ENCODE assay signal across 8 cellular contexts in the genomic region with DNA sequence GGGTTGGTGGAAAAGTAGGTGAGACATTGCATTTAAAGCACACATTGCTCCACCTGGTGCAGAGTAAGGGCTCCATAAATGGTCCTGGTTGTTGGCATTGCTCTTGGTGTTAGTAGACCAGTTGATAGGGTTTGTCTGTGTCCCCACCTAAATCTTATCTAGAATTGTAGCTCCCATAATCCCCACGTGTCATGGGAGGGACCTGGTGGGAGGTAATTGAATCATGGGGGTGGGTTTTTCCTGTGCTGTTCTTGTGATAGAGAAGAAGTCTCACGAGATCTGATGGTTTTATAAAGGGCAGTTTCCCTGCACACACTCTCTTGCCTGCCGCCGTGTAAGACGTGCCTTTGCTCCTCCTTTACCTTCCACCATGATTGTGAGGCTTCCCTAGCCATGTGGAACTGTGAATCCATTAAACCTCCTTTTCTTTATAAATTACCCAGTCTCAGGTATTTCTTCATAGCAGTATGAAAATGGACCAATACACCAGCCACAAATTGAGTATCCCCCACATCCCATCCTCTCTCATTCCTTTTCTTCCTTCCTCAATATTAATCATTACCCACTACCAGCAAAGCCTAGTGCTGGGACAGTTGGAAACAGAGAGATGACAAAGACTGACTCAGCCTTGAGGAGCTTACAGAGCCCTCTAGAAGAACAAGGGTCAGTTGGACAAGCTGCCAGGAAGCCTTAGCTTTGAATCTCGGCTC.
A peak's percentile ranks its signal among the peaks of the same experiment; 100 is the strongest.
DNase-seq lines count a peak whose midpoint lies in the region; ATAC-seq, FAIRE-seq and TF ChIP-seq lines count a peak whose summit lies in the region.
"Not testable (repeated sequence)": the region's sequence is repeated elsewhere in the genome, so short reads cannot be mapped to it uniquely, and the experiment has no call there.

No MANE protein-coding gene starts in this region.

- H3K27me3 ChIP-seq in adipocyte (replicated peaks; ENCODE audit: control insufficient read depth, insufficient read depth, low read length); foreskin keratinocyte; parathyroid adenoma (ENCODE audit: control insufficient read depth, insufficient read depth, low read length): not testable (repeated sequence)

- H2AFZ ChIP-seq in parathyroid adenoma = not testable (repeated sequence)

- WGBS in A549 (ENCODE audit: missing lambda C conversion rate) = 31% methylated on average over 6 of the region's 6 CpGs

- DNase-seq in A549 (ENCODE audit: low read depth in 1 of 2, low spot score in 1 of 2) (peak; percentile 75 to 91), DMS79 treated with DMSO at 0.1 percent for 48 hours (lab: John Stamatoyannopoulos, UW) (peak; percentile 19), HK-2 (ENCODE audit: unreplicated experiment) (peak; percentile 35), NCI-H748 (lab: John Stamatoyannopoulos, UW; ENCODE audit: unreplicated experiment) (peak; percentile 19), adipocyte (ENCODE audit: low read depth) (peak; percentile 25), epithelial cell of esophagus (ENCODE audit: low read depth) (peak; percentile 54), foreskin keratinocyte (peak in 1 of 2 donors; percentile 32)

- CTCF ChIA-PET in A549 (lab: Yijun Ruan, JAX) = interaction anchor here (1.4 to 1.5 kb wide), 2 partner anchors 22 to 70 kb away, joined by 3 to 4 read pairs; no protein-coding TSS in a partner anchor

- peak overlapping the region; percentile 17; the same call in 1 of the 3 replicates for H3K4me3 ChIP-seq in A549
- H3K4me3 ChIP-seq in adipocyte (ENCODE audit: low read length); epithelial cell of esophagus (ENCODE audit: low read length); parathyroid adenoma (ENCODE audit: low read depth, low read length): not testable (repeated sequence)

- peak; percentile 90 to 93 for ATAC-seq in A549
- ATAC-seq in foreskin keratinocyte = peak; percentile 56

- H3K27ac ChIP-seq in A549 (peak overlapping the region; percentile 86 to 87), parathyroid adenoma (peak overlapping the region; percentile 50)
- H3K27ac ChIP-seq in foreskin keratinocyte = not testable (repeated sequence)

- not testable (repeated sequence) for TF ChIP-seq EP300 in A549 (IDR thresholded peaks at IDR 0.05)

- peak overlapping the region; percentile 80 for H3K4me2 ChIP-seq in A549
- not testable (repeated sequence) for H3K4me2 ChIP-seq in parathyroid adenoma (ENCODE audit: low read length)

- not testable (repeated sequence) for H3K36me3 ChIP-seq in adipocyte (ENCODE audit: control insufficient read depth, insufficient read depth, low read length, severe bottlenecking); parathyroid adenoma (ENCODE audit: control insufficient read depth, insufficient read depth, low read length)

- peak in 1 of 2 experiments; percentile 14; a peak in 2 of 5 replicates for TF ChIP-seq RAD21 in A549 (conservative IDR thresholded peaks at IDR 0.05 in 1 of 2, IDR thresholded peaks at IDR 0.05 in 1 of 2)

- peaks cover 78% of the 10 kb centered on the region for H3K4me1 ChIP-seq in A549
- peaks cover 13% of the 10 kb centered on the region for H3K4me1 ChIP-seq in adipocyte (ENCODE audit: control insufficient read depth, insufficient read depth, low read length)
- H3K4me1 ChIP-seq in foreskin keratinocyte = peaks cover 17% of the 10 kb centered on the region
- H3K4me1 ChIP-seq in parathyroid adenoma = peaks cover 14% of the 10 kb centered on the region

- peak; percentile 93 for FAIRE-seq in A549 (lab: Jason Lieb, UNC)

- peaks cover 12% of the 10 kb centered on the region for H3K9me3 ChIP-seq in A549
- H3K9me3 ChIP-seq in adipocyte (ENCODE audit: control insufficient read depth, low read length); parathyroid adenoma (ENCODE audit: control insufficient read depth, low read length): not testable (repeated sequence)

- POLR2A ChIA-PET in A549 (lab: Yijun Ruan, JAX) = interaction anchor here (0.8 to 1.6 kb wide), 6 partner anchors 14 to 60 kb away, joined by 3 to 6 read pairs (median 4); a partner anchor contains a TSS

- TF ChIP-seq CTCF in A549 (IDR thresholded peaks at IDR 0.05); epithelial cell of esophagus (IDR thresholded peaks at IDR 0.05; ENCODE audit: insufficient read depth, low read depth, low read length, missing control alignments); foreskin keratinocyte (conservative IDR thresholded peaks at IDR 0.05); parathyroid adenoma (IDR thresholded peaks at IDR 0.05): not testable (repeated sequence)

- not testable (repeated sequence) for H3K9ac ChIP-seq in adipocyte (ENCODE audit: low read length); parathyroid adenoma

- TF ChIP-seq POLR2A in A549 (IDR thresholded peaks at IDR 0.05; ENCODE audit: low read length) = not testable (repeated sequence)

- H3K79me2 ChIP-seq in parathyroid adenoma = peaks cover 67% of the 10 kb centered on the region

TF ChIP-seq in A549, 52 proteins besides CTCF, POLR2A, EP300 and RAD21:
- TF ChIP-seq FOSB (CRISPR knock-in tag; IDR thresholded peaks at IDR 0.05) = peak; percentile 28; the same call in 1 of the 2 replicates
- peak; percentile 44; the same call in 1 of the 2 replicates for TF ChIP-seq HOXB13 (CRISPR knock-in tag; IDR thresholded peaks at IDR 0.05; ENCODE audit: low read depth)
- TF ChIP-seq JUNB (IDR thresholded peaks at IDR 0.05) = peak; percentile 64
- 0 out of 2 replicates have a peak, but pooled peaks have one; percentile 23 for TF ChIP-seq ZNF302 (CRISPR knock-in tag; IDR thresholded peaks at IDR 0.05)
- TF ChIP-seq, protein P1, sequence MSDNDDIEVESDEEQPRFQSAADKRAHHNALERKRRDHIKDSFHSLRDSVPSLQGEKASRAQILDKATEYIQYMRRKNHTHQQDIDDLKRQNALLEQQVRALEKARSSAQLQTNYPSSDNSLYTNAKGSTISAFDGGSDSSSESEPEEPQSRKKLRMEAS (IDR thresholded peaks at IDR 0.05) = peak; percentile 80
- peak; percentile 75 for TF ChIP-seq FOSL2 (IDR thresholded peaks at IDR 0.05)
- peak; percentile 59 for TF ChIP-seq FOSL2 (CRISPR knock-in tag; IDR thresholded peaks at IDR 0.05)
- TF ChIP-seq, protein P2, sequence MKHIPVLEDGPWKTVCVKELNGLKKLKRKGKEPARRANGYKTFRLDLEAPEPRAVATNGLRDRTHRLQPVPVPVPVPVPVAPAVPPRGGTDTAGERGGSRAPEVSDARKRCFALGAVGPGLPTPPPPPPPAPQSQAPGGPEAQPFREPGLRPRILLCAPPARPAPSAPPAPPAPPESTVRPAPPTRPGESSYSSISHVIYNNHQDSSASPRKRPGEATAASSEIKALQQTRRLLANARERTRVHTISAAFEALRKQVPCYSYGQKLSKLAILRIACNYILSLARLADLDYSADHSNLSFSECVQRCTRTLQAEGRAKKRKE (CRISPR knock-in tag; IDR thresholded peaks at IDR 0.05; ENCODE audit: low read depth) = 0 out of 2 replicates have a peak, but pooled peaks have one; percentile 10
- TF ChIP-seq ZFP36 (IDR thresholded peaks at IDR 0.05; ENCODE audit: borderline replicate concordance, partially characterized antibody) = peak; percentile 94
